Comparison of ENCODE assay signal across 2 cellular contexts in the genomic region with DNA sequence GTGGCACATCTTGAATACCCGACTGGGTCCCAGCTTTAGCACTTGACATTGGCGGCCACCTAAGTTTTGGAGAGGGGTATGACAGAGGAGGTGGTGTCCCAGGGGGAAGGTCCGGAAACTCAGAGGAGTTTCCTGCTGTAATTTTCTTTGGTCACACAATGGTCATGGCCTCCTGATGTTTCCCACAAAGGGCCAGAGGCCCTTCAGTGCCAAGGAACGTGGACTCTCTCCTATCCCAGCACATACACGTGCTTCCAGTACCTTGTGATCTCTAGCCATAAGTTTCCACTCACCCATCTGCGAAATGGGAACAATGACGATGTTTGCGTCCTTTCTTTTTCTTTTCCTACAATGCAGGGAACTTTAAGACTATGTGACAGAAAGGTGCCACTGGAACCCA.
TF ChIP-seq lines count a peak whose summit lies in the region.

No MANE protein-coding gene starts in this region.

TF ChIP-seq in SK-N-SH, 30 proteins besides CTCF, POLR2A, EP300 and RAD21:
- TF ChIP-seq FOXJ3 (CRISPR knock-in tag; IDR thresholded peaks at IDR 0.05) (no peak), POLR2AphosphoS5 (IDR thresholded peaks at IDR 0.05; ENCODE audit: low read depth, low read length) (no peak), MEF2A (IDR thresholded peaks at IDR 0.05; ENCODE audit: borderline replicate concordance, low read depth) (no peak), GATA2 (CRISPR knock-in tag; IDR thresholded peaks at IDR 0.05) (no peak), NFIC (IDR thresholded peaks at IDR 0.05; ENCODE audit: borderline replicate concordance) (no peak), NRF1 (IDR thresholded peaks at IDR 0.05; ENCODE audit: low read depth, low read length) (no peak), JUND (IDR thresholded peaks at IDR 0.05) (no peak), MXI1 (IDR thresholded peaks at IDR 0.05; ENCODE audit: low read depth, low read length) (no peak), ELF1 (IDR thresholded peaks at IDR 0.05) (no peak), GABPA (IDR thresholded peaks at IDR 0.05; ENCODE audit: low read depth) (no peak), YY1 (IDR thresholded peaks at IDR 0.05; ENCODE audit: low read depth) (no peak), EZH2phosphoT487 (IDR thresholded peaks at IDR 0.05; ENCODE audit: borderline replicate concordance, low read depth) (no peak)
- TF ChIP-seq, protein P1, sequence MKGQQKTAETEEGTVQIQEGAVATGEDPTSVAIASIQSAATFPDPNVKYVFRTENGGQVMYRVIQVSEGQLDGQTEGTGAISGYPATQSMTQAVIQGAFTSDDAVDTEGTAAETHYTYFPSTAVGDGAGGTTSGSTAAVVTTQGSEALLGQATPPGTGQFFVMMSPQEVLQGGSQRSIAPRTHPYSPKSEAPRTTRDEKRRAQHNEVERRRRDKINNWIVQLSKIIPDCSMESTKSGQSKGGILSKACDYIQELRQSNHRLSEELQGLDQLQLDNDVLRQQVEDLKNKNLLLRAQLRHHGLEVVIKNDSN (IDR thresholded peaks at IDR 0.05; ENCODE audit: borderline replicate concordance, low read depth) = no peak
- TF ChIP-seq, protein P2, sequence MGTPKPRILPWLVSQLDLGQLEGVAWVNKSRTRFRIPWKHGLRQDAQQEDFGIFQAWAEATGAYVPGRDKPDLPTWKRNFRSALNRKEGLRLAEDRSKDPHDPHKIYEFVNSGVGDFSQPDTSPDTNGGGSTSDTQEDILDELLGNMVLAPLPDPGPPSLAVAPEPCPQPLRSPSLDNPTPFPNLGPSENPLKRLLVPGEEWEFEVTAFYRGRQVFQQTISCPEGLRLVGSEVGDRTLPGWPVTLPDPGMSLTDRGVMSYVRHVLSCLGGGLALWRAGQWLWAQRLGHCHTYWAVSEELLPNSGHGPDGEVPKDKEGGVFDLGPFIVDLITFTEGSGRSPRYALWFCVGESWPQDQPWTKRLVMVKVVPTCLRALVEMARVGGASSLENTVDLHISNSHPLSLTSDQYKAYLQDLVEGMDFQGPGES (IDR thresholded peaks at IDR 0.05; ENCODE audit: low read depth, low read length) = no peak
- TF ChIP-seq, protein P3, sequence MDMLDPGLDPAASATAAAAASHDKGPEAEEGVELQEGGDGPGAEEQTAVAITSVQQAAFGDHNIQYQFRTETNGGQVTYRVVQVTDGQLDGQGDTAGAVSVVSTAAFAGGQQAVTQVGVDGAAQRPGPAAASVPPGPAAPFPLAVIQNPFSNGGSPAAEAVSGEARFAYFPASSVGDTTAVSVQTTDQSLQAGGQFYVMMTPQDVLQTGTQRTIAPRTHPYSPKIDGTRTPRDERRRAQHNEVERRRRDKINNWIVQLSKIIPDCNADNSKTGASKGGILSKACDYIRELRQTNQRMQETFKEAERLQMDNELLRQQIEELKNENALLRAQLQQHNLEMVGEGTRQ (IDR thresholded peaks at IDR 0.05; ENCODE audit: borderline replicate concordance, low read depth, low read length) = no peak
- TF ChIP-seq, protein P4, sequence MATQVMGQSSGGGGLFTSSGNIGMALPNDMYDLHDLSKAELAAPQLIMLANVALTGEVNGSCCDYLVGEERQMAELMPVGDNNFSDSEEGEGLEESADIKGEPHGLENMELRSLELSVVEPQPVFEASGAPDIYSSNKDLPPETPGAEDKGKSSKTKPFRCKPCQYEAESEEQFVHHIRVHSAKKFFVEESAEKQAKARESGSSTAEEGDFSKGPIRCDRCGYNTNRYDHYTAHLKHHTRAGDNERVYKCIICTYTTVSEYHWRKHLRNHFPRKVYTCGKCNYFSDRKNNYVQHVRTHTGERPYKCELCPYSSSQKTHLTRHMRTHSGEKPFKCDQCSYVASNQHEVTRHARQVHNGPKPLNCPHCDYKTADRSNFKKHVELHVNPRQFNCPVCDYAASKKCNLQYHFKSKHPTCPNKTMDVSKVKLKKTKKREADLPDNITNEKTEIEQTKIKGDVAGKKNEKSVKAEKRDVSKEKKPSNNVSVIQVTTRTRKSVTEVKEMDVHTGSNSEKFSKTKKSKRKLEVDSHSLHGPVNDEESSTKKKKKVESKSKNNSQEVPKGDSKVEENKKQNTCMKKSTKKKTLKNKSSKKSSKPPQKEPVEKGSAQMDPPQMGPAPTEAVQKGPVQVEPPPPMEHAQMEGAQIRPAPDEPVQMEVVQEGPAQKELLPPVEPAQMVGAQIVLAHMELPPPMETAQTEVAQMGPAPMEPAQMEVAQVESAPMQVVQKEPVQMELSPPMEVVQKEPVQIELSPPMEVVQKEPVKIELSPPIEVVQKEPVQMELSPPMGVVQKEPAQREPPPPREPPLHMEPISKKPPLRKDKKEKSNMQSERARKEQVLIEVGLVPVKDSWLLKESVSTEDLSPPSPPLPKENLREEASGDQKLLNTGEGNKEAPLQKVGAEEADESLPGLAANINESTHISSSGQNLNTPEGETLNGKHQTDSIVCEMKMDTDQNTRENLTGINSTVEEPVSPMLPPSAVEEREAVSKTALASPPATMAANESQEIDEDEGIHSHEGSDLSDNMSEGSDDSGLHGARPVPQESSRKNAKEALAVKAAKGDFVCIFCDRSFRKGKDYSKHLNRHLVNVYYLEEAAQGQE (IDR thresholded peaks at IDR 0.05; ENCODE audit: low read depth, low read length) = no peak
- TF ChIP-seq, protein P5, sequence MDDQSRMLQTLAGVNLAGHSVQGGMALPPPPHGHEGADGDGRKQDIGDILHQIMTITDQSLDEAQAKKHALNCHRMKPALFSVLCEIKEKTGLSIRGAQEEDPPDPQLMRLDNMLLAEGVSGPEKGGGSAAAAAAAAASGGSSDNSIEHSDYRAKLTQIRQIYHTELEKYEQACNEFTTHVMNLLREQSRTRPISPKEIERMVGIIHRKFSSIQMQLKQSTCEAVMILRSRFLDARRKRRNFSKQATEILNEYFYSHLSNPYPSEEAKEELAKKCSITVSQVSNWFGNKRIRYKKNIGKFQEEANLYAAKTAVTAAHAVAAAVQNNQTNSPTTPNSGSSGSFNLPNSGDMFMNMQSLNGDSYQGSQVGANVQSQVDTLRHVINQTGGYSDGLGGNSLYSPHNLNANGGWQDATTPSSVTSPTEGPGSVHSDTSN (IDR thresholded peaks at IDR 0.05) = no peak

TF ChIP-seq in SK-N-SH treated with all-trans-retinoic acid at 6 μM for 48 hours, 23 proteins besides CTCF, POLR2A, EP300 and RAD21:
- TF ChIP-seq CSDC2 (CRISPR knock-in tag; IDR thresholded peaks at IDR 0.05) (no peak), GLIS3 (CRISPR knock-in tag; IDR thresholded peaks at IDR 0.05) (no peak), ISL1 (CRISPR knock-in tag; IDR thresholded peaks at IDR 0.05) (no peak), PPARA (CRISPR knock-in tag; IDR thresholded peaks at IDR 0.05; ENCODE audit: borderline replicate concordance) (no peak), ZC3H10 (CRISPR knock-in tag; IDR thresholded peaks at IDR 0.05) (no peak), ZFP3 (CRISPR knock-in tag; IDR thresholded peaks at IDR 0.05) (no peak), TCF4 (CRISPR knock-in tag; IDR thresholded peaks at IDR 0.05; ENCODE audit: borderline replicate concordance) (no peak), SNAI2 (CRISPR knock-in tag; IDR thresholded peaks at IDR 0.05) (no peak), ESRRG (CRISPR knock-in tag; IDR thresholded peaks at IDR 0.05) (no peak), BACH2 (CRISPR knock-in tag; IDR thresholded peaks at IDR 0.05; ENCODE audit: borderline replicate concordance) (no peak), ZNF70 (CRISPR knock-in tag; IDR thresholded peaks at IDR 0.05) (no peak), TOX (CRISPR knock-in tag; IDR thresholded peaks at IDR 0.05; ENCODE audit: borderline replicate concordance) (no peak), RARB (CRISPR knock-in tag; IDR thresholded peaks at IDR 0.05) (no peak), ARNTL (CRISPR knock-in tag; IDR thresholded peaks at IDR 0.05; ENCODE audit: borderline replicate concordance, low read depth) (no peak), ZNF8 (CRISPR knock-in tag; IDR thresholded peaks at IDR 0.05) (no peak), ZNF565 (CRISPR knock-in tag; conservative IDR thresholded peaks at IDR 0.05; ENCODE audit: low read depth) (no peak)
- TF ChIP-seq, protein P6, sequence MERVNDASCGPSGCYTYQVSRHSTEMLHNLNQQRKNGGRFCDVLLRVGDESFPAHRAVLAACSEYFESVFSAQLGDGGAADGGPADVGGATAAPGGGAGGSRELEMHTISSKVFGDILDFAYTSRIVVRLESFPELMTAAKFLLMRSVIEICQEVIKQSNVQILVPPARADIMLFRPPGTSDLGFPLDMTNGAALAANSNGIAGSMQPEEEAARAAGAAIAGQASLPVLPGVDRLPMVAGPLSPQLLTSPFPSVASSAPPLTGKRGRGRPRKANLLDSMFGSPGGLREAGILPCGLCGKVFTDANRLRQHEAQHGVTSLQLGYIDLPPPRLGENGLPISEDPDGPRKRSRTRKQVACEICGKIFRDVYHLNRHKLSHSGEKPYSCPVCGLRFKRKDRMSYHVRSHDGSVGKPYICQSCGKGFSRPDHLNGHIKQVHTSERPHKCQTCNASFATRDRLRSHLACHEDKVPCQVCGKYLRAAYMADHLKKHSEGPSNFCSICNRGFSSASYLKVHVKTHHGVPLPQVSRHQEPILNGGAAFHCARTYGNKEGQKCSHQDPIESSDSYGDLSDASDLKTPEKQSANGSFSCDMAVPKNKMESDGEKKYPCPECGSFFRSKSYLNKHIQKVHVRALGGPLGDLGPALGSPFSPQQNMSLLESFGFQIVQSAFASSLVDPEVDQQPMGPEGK (CRISPR knock-in tag; IDR thresholded peaks at IDR 0.05; ENCODE audit: borderline replicate concordance) = no peak
- TF ChIP-seq, protein P7, sequence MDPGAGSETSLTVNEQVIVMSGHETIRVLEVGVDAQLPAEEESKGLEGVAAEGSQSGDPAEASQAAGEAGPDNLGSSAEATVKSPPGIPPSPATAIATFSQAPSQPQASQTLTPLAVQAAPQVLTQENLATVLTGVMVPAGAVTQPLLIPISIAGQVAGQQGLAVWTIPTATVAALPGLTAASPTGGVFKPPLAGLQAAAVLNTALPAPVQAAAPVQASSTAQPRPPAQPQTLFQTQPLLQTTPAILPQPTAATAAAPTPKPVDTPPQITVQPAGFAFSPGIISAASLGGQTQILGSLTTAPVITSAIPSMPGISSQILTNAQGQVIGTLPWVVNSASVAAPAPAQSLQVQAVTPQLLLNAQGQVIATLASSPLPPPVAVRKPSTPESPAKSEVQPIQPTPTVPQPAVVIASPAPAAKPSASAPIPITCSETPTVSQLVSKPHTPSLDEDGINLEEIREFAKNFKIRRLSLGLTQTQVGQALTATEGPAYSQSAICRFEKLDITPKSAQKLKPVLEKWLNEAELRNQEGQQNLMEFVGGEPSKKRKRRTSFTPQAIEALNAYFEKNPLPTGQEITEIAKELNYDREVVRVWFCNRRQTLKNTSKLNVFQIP (CRISPR knock-in tag; IDR thresholded peaks at IDR 0.05; ENCODE audit: borderline replicate concordance, low read depth) = no peak
- TF ChIP-seq, protein P8, sequence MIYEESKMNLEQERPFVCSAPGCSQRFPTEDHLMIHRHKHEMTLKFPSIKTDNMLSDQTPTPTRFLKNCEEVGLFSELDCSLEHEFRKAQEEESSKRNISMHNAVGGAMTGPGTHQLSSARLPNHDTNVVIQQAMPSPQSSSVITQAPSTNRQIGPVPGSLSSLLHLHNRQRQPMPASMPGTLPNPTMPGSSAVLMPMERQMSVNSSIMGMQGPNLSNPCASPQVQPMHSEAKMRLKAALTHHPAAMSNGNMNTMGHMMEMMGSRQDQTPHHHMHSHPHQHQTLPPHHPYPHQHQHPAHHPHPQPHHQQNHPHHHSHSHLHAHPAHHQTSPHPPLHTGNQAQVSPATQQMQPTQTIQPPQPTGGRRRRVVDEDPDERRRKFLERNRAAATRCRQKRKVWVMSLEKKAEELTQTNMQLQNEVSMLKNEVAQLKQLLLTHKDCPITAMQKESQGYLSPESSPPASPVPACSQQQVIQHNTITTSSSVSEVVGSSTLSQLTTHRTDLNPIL (CRISPR knock-in tag; IDR thresholded peaks at IDR 0.05; ENCODE audit: low read depth) = no peak
- TF ChIP-seq, protein P9, sequence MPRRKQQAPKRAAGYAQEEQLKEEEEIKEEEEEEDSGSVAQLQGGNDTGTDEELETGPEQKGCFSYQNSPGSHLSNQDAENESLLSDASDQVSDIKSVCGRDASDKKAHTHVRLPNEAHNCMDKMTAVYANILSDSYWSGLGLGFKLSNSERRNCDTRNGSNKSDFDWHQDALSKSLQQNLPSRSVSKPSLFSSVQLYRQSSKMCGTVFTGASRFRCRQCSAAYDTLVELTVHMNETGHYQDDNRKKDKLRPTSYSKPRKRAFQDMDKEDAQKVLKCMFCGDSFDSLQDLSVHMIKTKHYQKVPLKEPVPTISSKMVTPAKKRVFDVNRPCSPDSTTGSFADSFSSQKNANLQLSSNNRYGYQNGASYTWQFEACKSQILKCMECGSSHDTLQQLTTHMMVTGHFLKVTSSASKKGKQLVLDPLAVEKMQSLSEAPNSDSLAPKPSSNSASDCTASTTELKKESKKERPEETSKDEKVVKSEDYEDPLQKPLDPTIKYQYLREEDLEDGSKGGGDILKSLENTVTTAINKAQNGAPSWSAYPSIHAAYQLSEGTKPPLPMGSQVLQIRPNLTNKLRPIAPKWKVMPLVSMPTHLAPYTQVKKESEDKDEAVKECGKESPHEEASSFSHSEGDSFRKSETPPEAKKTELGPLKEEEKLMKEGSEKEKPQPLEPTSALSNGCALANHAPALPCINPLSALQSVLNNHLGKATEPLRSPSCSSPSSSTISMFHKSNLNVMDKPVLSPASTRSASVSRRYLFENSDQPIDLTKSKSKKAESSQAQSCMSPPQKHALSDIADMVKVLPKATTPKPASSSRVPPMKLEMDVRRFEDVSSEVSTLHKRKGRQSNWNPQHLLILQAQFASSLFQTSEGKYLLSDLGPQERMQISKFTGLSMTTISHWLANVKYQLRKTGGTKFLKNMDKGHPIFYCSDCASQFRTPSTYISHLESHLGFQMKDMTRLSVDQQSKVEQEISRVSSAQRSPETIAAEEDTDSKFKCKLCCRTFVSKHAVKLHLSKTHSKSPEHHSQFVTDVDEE (CRISPR knock-in tag; IDR thresholded peaks at IDR 0.05) = no peak
TF ChIP-seq in SK-N-SH treated with all-trans-retinoic acid at 6 μM for 48 hours: peak in this region for 0.
